In genomic region chrX:9312922-9313867, GRCh38 we compare ENCODE assay signal across 8 cellular contexts.
DNase-seq lines count a peak whose midpoint lies in the region; ATAC-seq and TF ChIP-seq lines count a peak whose summit lies in the region.

No MANE protein-coding gene starts in this region.

- ATAC-seq in GM19324 (IDR thresholded peaks at IDR 0.05; ENCODE audit: low FRiP score, unreplicated experiment) (peak; percentile 52), upper lobe of left lung (ENCODE audit: low FRiP score in 2 of 2) (peak in 1 of 2 donors; percentile 42)

- H3K79me2 ChIP-seq in neural progenitor cell (ENCODE audit: low read depth), result no peaks in the 10 kb centered on the region

- no peak overlapping the region for H3K4me3 ChIP-seq in neural progenitor cell
- no peak overlapping the region for H3K4me3 ChIP-seq in upper lobe of left lung

- DNase-seq in CD1c-positive myeloid dendritic cell (ENCODE audit: extremely low spot score) (peak; percentile 44), HUDEP-2 (lab: John Stamatoyannopoulos, UW; ENCODE audit: unreplicated experiment in 76 of 76) (peak in 57 of 76 experiments; percentile 0 to 53 (median 14)), dermis blood vessel endothelial cell (peak; percentile 44), neural progenitor cell (ENCODE audit: low spot score) (no peak), upper lobe of left lung (peak in 1 of 2 donors; percentile 69), DMS153 treated with DMSO at 0.1 percent for 48 hours (lab: John Stamatoyannopoulos, UW; ENCODE audit: unreplicated experiment) (no peak)
- peak; percentile 57 for DNase-seq in activated CD4-positive, alpha-beta T cell treated with anti-CD3 and anti-CD28 coated beads for 1 hour

- no peaks in the 10 kb centered on the region for H3K36me3 Mint-ChIP-seq in neural progenitor cell

- no peaks in the 10 kb centered on the region for H3K9me3 Mint-ChIP-seq in neural progenitor cell

- no peak overlapping the region for H2AFZ ChIP-seq in neural progenitor cell (replicated peaks)

- H3K4me1 ChIP-seq in neural progenitor cell, result no peaks in the 10 kb centered on the region
- H3K4me1 ChIP-seq in upper lobe of left lung, result peaks cover 0 to 11% (median 0%) of the 10 kb centered on the region in 4 donors

- H3K27me3 Mint-ChIP-seq in neural progenitor cell (ENCODE audit: insufficient read depth, low read depth), result peaks cover 9% of the 10 kb centered on the region

- no peak overlapping the region for H3K27ac ChIP-seq in neural progenitor cell
- no peak overlapping the region for H3K27ac ChIP-seq in upper lobe of left lung

- H3K27me3 ChIP-seq in neural progenitor cell, result no peaks in the 10 kb centered on the region
- no peaks in the 10 kb centered on the region for H3K27me3 ChIP-seq in upper lobe of left lung

- H3K36me3 ChIP-seq in neural progenitor cell (no peaks in the 10 kb centered on the region), upper lobe of left lung (no peaks in the 10 kb centered on the region)

- H3K4me1 Mint-ChIP-seq in neural progenitor cell, result peaks cover 11% of the 10 kb centered on the region

- no peak overlapping the region for H3K9ac ChIP-seq in neural progenitor cell

- H3K4me3 Mint-ChIP-seq in neural progenitor cell, result no peak overlapping the region

- H3K9me3 ChIP-seq in neural progenitor cell (ENCODE audit: low read depth), result no peaks in the 10 kb centered on the region
- H3K9me3 ChIP-seq in upper lobe of left lung, result no peaks in the 10 kb centered on the region

- H3F3A ChIP-seq in neural progenitor cell (ENCODE audit: low read depth), result no peaks in the 10 kb centered on the region

- WGBS in upper lobe of left lung, 2 donors, result 58 to 82% methylated on average over 6 to 12 of the region's 12 CpGs

- no peak overlapping the region for H3K4me2 ChIP-seq in neural progenitor cell

- no peak overlapping the region for H3K27ac Mint-ChIP-seq in neural progenitor cell

- no peaks in the 10 kb centered on the region for H4K20me1 ChIP-seq in neural progenitor cell (ENCODE audit: low read depth)

- TF ChIP-seq POLR2A in upper lobe of left lung (IDR thresholded peaks at IDR 0.05), result no peak

- TF ChIP-seq CTCF in neural progenitor cell (IDR thresholded peaks at IDR 0.05), result peak; percentile 65
- peak; percentile 55 to 79 (median 74) for TF ChIP-seq CTCF in upper lobe of left lung (IDR thresholded peaks at IDR 0.05)

- TF ChIP-seq EP300 in upper lobe of left lung (IDR thresholded peaks at IDR 0.05), result no peak

Comparison
In these comparisons a context has a peak if more than half of its experiments do, and no peak if none do; other contexts are left out.
1. DNase-seq: peak in CD1c-positive myeloid dendritic cell (single experiment), HUDEP-2 (57 of 76), activated CD4-positive, alpha-beta T cell treated with anti-CD3 and anti-CD28 coated beads for 1 hour (single experiment) and dermis blood vessel endothelial cell (single experiment); none in neural progenitor cell (single experiment) and DMS153 treated with DMSO at 0.1 percent for 48 hours (single experiment).